In the genomic region with DNA sequence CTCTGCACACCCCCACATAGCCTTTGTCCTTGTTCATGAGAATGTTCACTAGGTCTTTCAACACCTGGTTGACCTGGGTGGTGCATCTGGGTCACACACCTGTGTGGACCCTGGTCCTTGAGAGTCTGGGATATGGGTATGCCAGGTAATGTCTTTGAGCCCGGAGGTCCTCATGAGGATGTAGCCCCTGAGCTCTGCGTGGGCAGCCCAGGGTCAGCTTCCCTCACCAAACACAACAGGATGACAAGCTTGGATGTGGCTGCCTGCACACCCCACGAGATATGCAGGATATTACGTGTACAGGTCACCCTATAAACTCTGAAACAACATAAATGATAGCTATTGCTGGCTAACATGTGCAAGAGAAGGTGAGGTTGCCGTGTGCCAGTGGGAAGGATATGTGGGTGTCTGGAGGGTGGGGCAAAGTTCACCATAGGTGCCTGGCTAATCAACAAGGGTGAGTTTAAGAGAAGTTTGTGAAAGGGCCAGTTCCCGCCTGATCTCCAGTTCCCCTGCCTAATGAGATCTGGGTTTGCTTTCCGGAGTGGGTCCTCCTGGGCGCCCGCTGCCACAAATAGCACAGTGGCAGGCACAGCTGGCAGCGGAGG, we compare ENCODE assay signal across 1 cellular context.
TF ChIP-seq lines count a peak whose summit lies in the region.

No MANE protein-coding gene starts in this region.

TF ChIP-seq in GM23338, 12 proteins besides CTCF, POLR2A, EP300 and RAD21 (continued from another document):
- TF ChIP-seq, protein P1, sequence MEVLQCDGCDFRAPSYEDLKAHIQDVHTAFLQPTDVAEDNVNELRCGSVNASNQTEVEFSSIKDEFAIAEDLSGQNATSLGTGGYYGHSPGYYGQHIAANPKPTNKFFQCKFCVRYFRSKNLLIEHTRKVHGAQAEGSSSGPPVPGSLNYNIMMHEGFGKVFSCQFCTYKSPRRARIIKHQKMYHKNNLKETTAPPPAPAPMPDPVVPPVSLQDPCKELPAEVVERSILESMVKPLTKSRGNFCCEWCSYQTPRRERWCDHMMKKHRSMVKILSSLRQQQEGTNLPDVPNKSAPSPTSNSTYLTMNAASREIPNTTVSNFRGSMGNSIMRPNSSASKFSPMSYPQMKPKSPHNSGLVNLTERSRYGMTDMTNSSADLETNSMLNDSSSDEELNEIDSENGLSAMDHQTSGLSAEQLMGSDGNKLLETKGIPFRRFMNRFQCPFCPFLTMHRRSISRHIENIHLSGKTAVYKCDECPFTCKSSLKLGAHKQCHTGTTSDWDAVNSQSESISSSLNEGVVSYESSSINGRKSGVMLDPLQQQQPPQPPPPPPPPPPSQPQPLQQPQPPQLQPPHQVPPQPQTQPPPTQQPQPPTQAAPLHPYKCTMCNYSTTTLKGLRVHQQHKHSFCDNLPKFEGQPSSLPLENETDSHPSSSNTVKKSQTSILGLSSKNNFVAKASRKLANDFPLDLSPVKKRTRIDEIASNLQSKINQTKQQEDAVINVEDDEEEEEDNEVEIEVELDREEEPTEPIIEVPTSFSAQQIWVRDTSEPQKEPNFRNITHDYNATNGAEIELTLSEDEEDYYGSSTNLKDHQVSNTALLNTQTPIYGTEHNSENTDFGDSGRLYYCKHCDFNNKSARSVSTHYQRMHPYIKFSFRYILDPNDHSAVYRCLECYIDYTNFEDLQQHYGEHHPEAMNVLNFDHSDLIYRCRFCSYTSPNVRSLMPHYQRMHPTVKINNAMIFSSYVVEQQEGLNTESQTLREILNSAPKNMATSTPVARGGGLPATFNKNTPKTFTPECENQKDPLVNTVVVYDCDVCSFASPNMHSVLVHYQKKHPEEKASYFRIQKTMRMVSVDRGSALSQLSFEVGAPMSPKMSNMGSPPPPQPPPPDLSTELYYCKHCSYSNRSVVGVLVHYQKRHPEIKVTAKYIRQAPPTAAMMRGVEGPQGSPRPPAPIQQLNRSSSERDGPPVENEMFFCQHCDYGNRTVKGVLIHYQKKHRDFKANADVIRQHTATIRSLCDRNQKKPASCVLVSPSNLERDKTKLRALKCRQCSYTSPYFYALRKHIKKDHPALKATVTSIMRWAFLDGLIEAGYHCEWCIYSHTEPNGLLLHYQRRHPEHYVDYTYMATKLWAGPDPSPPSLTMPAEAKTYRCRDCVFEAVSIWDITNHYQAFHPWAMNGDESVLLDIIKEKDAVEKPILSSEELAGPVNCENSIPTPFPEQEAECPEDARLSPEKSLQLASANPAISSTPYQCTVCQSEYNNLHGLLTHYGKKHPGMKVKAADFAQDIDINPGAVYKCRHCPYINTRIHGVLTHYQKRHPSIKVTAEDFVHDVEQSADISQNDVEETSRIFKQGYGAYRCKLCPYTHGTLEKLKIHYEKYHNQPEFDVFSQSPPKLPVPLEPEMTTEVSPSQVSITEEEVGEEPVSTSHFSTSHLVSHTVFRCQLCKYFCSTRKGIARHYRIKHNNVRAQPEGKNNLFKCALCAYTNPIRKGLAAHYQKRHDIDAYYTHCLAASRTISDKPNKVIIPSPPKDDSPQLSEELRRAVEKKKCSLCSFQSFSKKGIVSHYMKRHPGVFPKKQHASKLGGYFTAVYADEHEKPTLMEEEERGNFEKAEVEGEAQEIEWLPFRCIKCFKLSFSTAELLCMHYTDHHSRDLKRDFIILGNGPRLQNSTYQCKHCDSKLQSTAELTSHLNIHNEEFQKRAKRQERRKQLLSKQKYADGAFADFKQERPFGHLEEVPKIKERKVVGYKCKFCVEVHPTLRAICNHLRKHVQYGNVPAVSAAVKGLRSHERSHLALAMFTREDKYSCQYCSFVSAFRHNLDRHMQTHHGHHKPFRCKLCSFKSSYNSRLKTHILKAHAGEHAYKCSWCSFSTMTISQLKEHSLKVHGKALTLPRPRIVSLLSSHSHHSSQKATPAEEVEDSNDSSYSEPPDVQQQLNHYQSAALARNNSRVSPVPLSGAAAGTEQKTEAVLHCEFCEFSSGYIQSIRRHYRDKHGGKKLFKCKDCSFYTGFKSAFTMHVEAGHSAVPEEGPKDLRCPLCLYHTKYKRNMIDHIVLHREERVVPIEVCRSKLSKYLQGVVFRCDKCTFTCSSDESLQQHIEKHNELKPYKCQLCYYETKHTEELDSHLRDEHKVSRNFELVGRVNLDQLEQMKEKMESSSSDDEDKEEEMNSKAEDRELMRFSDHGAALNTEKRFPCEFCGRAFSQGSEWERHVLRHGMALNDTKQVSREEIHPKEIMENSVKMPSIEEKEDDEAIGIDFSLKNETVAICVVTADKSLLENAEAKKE (CRISPR knock-in tag; IDR thresholded peaks at IDR 0.05) = no peak
- TF ChIP-seq ETS1 (IDR thresholded peaks at IDR 0.05) = no peak
- TF ChIP-seq EZH2 (IDR thresholded peaks at IDR 0.05; ENCODE audit: low read depth, unreplicated experiment) = no peak
